ENCODE assay signal across 1 cellular context in the genomic region with DNA sequence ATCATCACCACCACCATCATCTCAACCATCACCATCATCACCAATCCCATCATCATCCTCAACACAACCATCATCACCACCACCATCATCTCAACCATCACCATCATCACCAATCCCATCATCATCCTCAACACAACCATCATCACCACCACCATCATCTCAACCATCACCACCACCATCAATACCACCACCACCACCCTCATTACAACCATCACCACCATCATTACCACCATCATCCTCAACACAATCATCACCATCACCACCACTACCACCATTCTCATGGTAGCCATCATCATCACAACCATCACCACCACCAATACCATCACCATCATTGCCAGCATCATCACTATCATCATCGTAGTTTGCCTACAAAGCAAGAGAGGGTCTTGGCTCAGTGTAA.
TF ChIP-seq lines count a peak whose summit lies in the region.
"Not testable (repeated sequence)": the region's sequence is repeated elsewhere in the genome, so short reads cannot be mapped to it uniquely, and the experiment has no call there.

No MANE protein-coding gene starts in this region.

TF ChIP-seq in HepG2, 621 proteins besides CTCF, POLR2A, EP300 and RAD21:
- TF ChIP-seq, protein P1, sequence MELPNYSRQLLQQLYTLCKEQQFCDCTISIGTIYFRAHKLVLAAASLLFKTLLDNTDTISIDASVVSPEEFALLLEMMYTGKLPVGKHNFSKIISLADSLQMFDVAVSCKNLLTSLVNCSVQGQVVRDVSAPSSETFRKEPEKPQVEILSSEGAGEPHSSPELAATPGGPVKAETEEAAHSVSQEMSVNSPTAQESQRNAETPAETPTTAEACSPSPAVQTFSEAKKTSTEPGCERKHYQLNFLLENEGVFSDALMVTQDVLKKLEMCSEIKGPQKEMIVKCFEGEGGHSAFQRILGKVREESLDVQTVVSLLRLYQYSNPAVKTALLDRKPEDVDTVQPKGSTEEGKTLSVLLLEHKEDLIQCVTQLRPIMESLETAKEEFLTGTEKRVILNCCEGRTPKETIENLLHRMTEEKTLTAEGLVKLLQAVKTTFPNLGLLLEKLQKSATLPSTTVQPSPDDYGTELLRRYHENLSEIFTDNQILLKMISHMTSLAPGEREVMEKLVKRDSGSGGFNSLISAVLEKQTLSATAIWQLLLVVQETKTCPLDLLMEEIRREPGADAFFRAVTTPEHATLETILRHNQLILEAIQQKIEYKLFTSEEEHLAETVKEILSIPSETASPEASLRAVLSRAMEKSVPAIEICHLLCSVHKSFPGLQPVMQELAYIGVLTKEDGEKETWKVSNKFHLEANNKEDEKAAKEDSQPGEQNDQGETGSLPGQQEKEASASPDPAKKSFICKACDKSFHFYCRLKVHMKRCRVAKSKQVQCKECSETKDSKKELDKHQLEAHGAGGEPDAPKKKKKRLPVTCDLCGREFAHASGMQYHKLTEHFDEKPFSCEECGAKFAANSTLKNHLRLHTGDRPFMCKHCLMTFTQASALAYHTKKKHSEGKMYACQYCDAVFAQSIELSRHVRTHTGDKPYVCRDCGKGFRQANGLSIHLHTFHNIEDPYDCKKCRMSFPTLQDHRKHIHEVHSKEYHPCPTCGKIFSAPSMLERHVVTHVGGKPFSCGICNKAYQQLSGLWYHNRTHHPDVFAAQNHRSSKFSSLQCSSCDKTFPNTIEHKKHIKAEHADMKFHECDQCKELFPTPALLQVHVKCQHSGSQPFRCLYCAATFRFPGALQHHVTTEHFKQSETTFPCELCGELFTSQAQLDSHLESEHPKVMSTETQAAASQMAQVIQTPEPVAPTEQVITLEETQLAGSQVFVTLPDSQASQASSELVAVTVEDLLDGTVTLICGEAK (IDR thresholded peaks at IDR 0.05) = 0 out of 2 replicates have a peak, but pooled peaks have one; percentile 1
- TF ChIP-seq, protein P1 (CRISPR knock-in tag; IDR thresholded peaks at IDR 0.05) = not testable (repeated sequence)
- TF ChIP-seq IKZF1 (IDR thresholded peaks at IDR 0.05) (peak; percentile 98), ZNF282 (IDR thresholded peaks at IDR 0.05; ENCODE audit: partially characterized antibody) (peak; percentile 85), HOXA7 (CRISPR knock-in tag; IDR thresholded peaks at IDR 0.05) (0 out of 2 replicates have a peak, but pooled peaks have one; percentile 49), SOX6 (IDR thresholded peaks at IDR 0.05) (peak; percentile 92; the same call in 1 of the 2 replicates), CREB1 (IDR thresholded peaks at IDR 0.05) (peak; percentile 84), HOXA9 (CRISPR knock-in tag; IDR thresholded peaks at IDR 0.05; ENCODE audit: borderline replicate concordance) (peak; percentile 61; the same call in 1 of the 2 replicates), NBN (conservative IDR thresholded peaks at IDR 0.05) (0 out of 2 replicates have a peak, but pooled peaks have one; percentile 19)
- not testable (repeated sequence) for TF ChIP-seq SOX6, CREB1 (CRISPR knock-in tag; IDR thresholded peaks at IDR 0.05)
